Comparison of ENCODE assay signal across 35 cellular contexts in genomic region chr16:1113489-1113888, GRCh38. TPM values are rescaled to one million over a fixed set of nuclear protein-coding genes. Genes with fewer than 3 reads are reported as not detected.
"Had no signal": no experiment of that assay in that cellular context is flagged by ENCODE, and none has a peak within 500 bp of the region (broad histone marks: within the 10 kb centered on the region; RNA-seq: fewer than 3 reads in every experiment).

No MANE protein-coding gene starts in this region.

- H3K9me3 Mint-ChIP-seq: naive B cell; naive thymus-derived CD8-positive, alpha-beta T cell; natural killer cell treated with Interleukin-12 subunit alpha and Interleukin-12 subunit beta and Interleukin-15 and Interleukin-18, amount 100 ng/mL, for 72 hours; nephron progenitor cell; neural crest cell; stimulated activated naive CD8-positive, alpha-beta T cell treated with anti-CD3 and anti-CD28 coated beads, Interleukin-15, amount 100 ng/mL, for 72 hours; type B pancreatic cell had no signal

- H3K27me3 ChIP-seq: ovary, testis had no signal

- H3K4me3 Mint-ChIP-seq: naive B cell; naive thymus-derived CD8-positive, alpha-beta T cell; natural killer cell treated with Interleukin-12 subunit alpha and Interleukin-12 subunit beta and Interleukin-15 and Interleukin-18, amount 100 ng/mL, for 72 hours; nephron progenitor cell; neural crest cell; stimulated activated memory B cell treated with anti-CD40 and anti-IgM and Interleukin-4, amounts not matched to agents 10 μg/mL and 1 μg/mL and 100 μg/mL, for 72 hours; stimulated activated naive CD8-positive, alpha-beta T cell treated with anti-CD3 and anti-CD28 coated beads, Interleukin-15, amount 100 ng/mL, for 72 hours; type B pancreatic cell had no signal

- H3K4me3 ChIP-seq: ovary, psoas muscle, skin epidermis, smooth muscle cell, spleen, suprapubic skin, testis, tibial artery, transverse colon, upper lobe of right lung, uterus had no signal

- H3K79me2 ChIP-seq: parathyroid adenoma had no signal

- DNase-seq: naive B cell; naive thymus-derived CD8-positive, alpha-beta T cell; nephron progenitor cell; occipital lobe; ovary; posterior cingulate gyrus; psoas muscle; right cardiac atrium; spleen; stimulated activated CD4-positive, alpha-beta T cell treated with anti-CD3 and anti-CD28 coated beads, Interleukin-12 subunit alpha, Interleukin-12 subunit beta, amount 100 ng/mL, for 4 hours; stimulated activated CD4-positive, alpha-beta T cell treated with anti-CD3 and anti-CD28 coated beads, Interleukin-1b, Interleukin-23, amount 100 ng/mL, for 48 hours; stimulated activated CD4-positive, alpha-beta T cell treated with anti-CD3 and anti-CD28 coated beads, Interleukin-4, amount 100 ng/mL, for 1 hour; stimulated activated CD4-positive, alpha-beta T cell treated with anti-CD3 and anti-CD28 coated beads, Interleukin-4, amount 100 ng/mL, for 4 hours; stimulated activated CD8-positive, alpha-beta memory T cell treated with anti-CD3 and anti-CD28 coated beads, Interleukin-4, amount 100 ng/mL, for 48 hours; stimulated activated naive CD4-positive, alpha-beta T cell; stimulated activated naive CD8-positive, alpha-beta T cell treated with anti-CD3 and anti-CD28 coated beads, Interleukin-15, amount 100 ng/mL, for 72 hours; stimulated activated naive CD8-positive, alpha-beta T cell treated with anti-CD3 and anti-CD28 coated beads, Interleukin-15, Interleukin-2, amounts not matched to agents 100 U/mL and 50 U/mL, for 24 hours; testis; tibial artery; transverse colon; upper lobe of right lung; uterus had no signal

- H2AFZ ChIP-seq: parathyroid adenoma had no signal

- H3K9ac ChIP-seq: parathyroid adenoma had no signal

- H3K36me3 Mint-ChIP-seq: naive B cell; naive thymus-derived CD8-positive, alpha-beta T cell; natural killer cell treated with Interleukin-12 subunit alpha and Interleukin-12 subunit beta and Interleukin-15 and Interleukin-18, amount 100 ng/mL, for 72 hours; stimulated activated memory B cell treated with anti-CD40 and anti-IgM and Interleukin-4, amounts not matched to agents 10 μg/mL and 1 μg/mL and 100 μg/mL, for 72 hours; type B pancreatic cell had no signal

- H3K9me3 ChIP-seq: ovary, psoas muscle, spleen, suprapubic skin, testis, tibial artery, transverse colon, upper lobe of right lung, uterus had no signal

- ATAC-seq: naive thymus-derived CD8-positive, alpha-beta T cell; natural killer cell treated with Interleukin-12 subunit alpha and Interleukin-12 subunit beta and Interleukin-15 and Interleukin-18, amount 100 ng/mL, for 72 hours; psoas muscle; right cardiac atrium; sciatic nerve; stimulated activated naive CD8-positive, alpha-beta T cell treated with anti-CD3 and anti-CD28 coated beads, Interleukin-15, Interleukin-2, amounts not matched to agents 100 U/mL and 50 U/mL, for 24 hours; upper lobe of right lung had no signal

- H3K27ac Mint-ChIP-seq: naive B cell; naive thymus-derived CD8-positive, alpha-beta T cell; natural killer cell treated with Interleukin-12 subunit alpha and Interleukin-12 subunit beta and Interleukin-15 and Interleukin-18, amount 100 ng/mL, for 72 hours; nephron progenitor cell; progenitor cell of endocrine pancreas; stimulated activated memory B cell treated with anti-CD40 and anti-IgM and Interleukin-4, amounts not matched to agents 10 μg/mL and 1 μg/mL and 100 μg/mL, for 72 hours; stimulated activated naive CD8-positive, alpha-beta T cell treated with anti-CD3 and anti-CD28 coated beads, Interleukin-15, amount 100 ng/mL, for 72 hours; type B pancreatic cell had no signal

- H3K36me3 ChIP-seq: ovary, spleen, suprapubic skin, tibial artery, transverse colon, upper lobe of right lung, uterus had no signal

- H3K4me1 ChIP-seq: parathyroid adenoma, psoas muscle, spleen, upper lobe of right lung, uterus had no signal

- H3K4me2 ChIP-seq: smooth muscle cell had no signal

- H3K27ac ChIP-seq: ovary, parathyroid adenoma, psoas muscle, skin epidermis, spleen, suprapubic skin, testis, tibial artery, transverse colon, upper lobe of right lung, uterus had no signal

- H3K4me1 Mint-ChIP-seq: naive B cell; naive thymus-derived CD8-positive, alpha-beta T cell; neural crest cell; stimulated activated memory B cell treated with anti-CD40 and anti-IgM and Interleukin-4, amounts not matched to agents 10 μg/mL and 1 μg/mL and 100 μg/mL, for 72 hours; stimulated activated naive CD8-positive, alpha-beta T cell treated with anti-CD3 and anti-CD28 coated beads, Interleukin-15, amount 100 ng/mL, for 72 hours had no signal

RNA-seq across cellular contexts. Expression of gene C1QTNF8, which starts 17.4 kb away (rescaled TPM):
- total RNA-seq: naive thymus-derived CD8-positive, alpha-beta T cell; natural killer cell treated with Interleukin-12 subunit alpha and Interleukin-12 subunit beta and Interleukin-15 and Interleukin-18, amount 100 ng/mL, for 72 hours; occipital lobe; progenitor cell of endocrine pancreas; psoas muscle; renal cortical epithelial cell; sciatic nerve; smooth muscle cell; spleen; suprapubic skin; transverse colon; upper lobe of right lung; urinary bladder; uterus had no signal
- polyA plus RNA-seq: naive thymus-derived CD8-positive, alpha-beta T cell; ovary; psoas muscle; smooth muscle cell; spleen; urinary bladder had no signal

RNA-seq across cellular contexts. Expression of gene SSTR5, which starts 40.9 kb away (rescaled TPM):
- total RNA-seq: naive thymus-derived CD8-positive, alpha-beta T cell; natural killer cell treated with Interleukin-12 subunit alpha and Interleukin-12 subunit beta and Interleukin-15 and Interleukin-18, amount 100 ng/mL, for 72 hours; neural crest cell; ovary; sciatic nerve; smooth muscle cell; spleen; transverse colon; upper lobe of right lung; uterus had no signal
- polyA plus RNA-seq: naive thymus-derived CD8-positive, alpha-beta T cell; ovary; smooth muscle cell; spleen; thymus had no signal
